Comparison of ENCODE assay signal across 13 cellular contexts in genomic region chr15:29675791-29676301, GRCh38.
A peak's percentile ranks its signal among the peaks of the same experiment; 100 is the strongest.
DNase-seq lines count a peak whose midpoint lies in the region; ATAC-seq and TF ChIP-seq lines count a peak whose summit lies in the region.
"Had no signal": no experiment of that assay in that cellular context is flagged by ENCODE, and none has a peak within 500 bp of the region (broad histone marks: within the 10 kb centered on the region; RNA-seq: fewer than 3 reads in every experiment).

No MANE protein-coding gene starts in this region.

- H3K27me3 ChIP-seq in H7 (ENCODE audit: control insufficient read depth, insufficient read depth, low read length), result peaks cover 9% of the 10 kb centered on the region
- no peaks in the 10 kb centered on the region for H3K27me3 ChIP-seq in brain microvascular endothelial cell (replicated peaks)
- H3K27me3 ChIP-seq: thyroid gland had no signal

- ATAC-seq in GM21825 (IDR thresholded peaks at IDR 0.05; ENCODE audit: unreplicated experiment), result no peak

- H3K36me3 ChIP-seq in H7 (replicated peaks; ENCODE audit: control insufficient read depth, insufficient read depth, low read length) (no peaks in the 10 kb centered on the region), brain microvascular endothelial cell (replicated peaks) (no peaks in the 10 kb centered on the region)
- H3K36me3 ChIP-seq: prostate gland, thyroid gland had no signal

- in situ Hi-C loops in brain microvascular endothelial cell (cut with HindIII; ENCODE audit: low pct_ligation_motif_present, low sequenced_read_pairs), result no loop called here

- H3K27ac ChIP-seq in brain microvascular endothelial cell, result no peak overlapping the region
- H3K27ac ChIP-seq: prostate gland, thyroid gland had no signal

- H3K4me3 ChIP-seq in H7 (ENCODE audit: insufficient read depth, low read depth, low read length) (peak overlapping the region; percentile 75), brain microvascular endothelial cell (ENCODE audit: low read depth, low read length) (peak overlapping the region; percentile 63)

- no peak for TF ChIP-seq CTCF in brain microvascular endothelial cell (IDR thresholded peaks at IDR 0.05; ENCODE audit: low read depth, low read length, missing control alignments)

- DNase-seq in H7, result peak; percentile 82
- no peak for DNase-seq in brain microvascular endothelial cell
- DNase-seq in iPS-NIHi11 (ENCODE audit: low spot score), result peak; percentile 50
- DNase-seq in renal cortical epithelial cell (ENCODE audit: low read depth), result peak; percentile 84
- no peak for DNase-seq in GM19240 (ENCODE audit: insufficient read length, low spot score)
- no peak for DNase-seq in NCI-H1105 (lab: John Stamatoyannopoulos, UW)
- no peak for DNase-seq in NCI-H1694 (lab: John Stamatoyannopoulos, UW)
- DNase-seq: activated CD4-positive, alpha-beta T cell treated with anti-CD3 and anti-CD28 coated beads, Interleukin-2, amount 50 U/mL, for 1 hour; activated naive CD8-positive, alpha-beta T cell treated with anti-CD3 and anti-CD28 coated beads for 36 hours; NCI-H1694 treated with DMSO at 0.1 percent for 48 hours had no signal

Comparison
In these comparisons a context has a peak if more than half of its experiments do, and no peak if none do; other contexts are left out.
1. DNase-seq: peak in H7 (single experiment), iPS-NIHi11 (single experiment) and renal cortical epithelial cell (single experiment); none in brain microvascular endothelial cell (single experiment), GM19240 (single experiment), NCI-H1105 (single experiment) and NCI-H1694 (single experiment).